Comparison of ENCODE assay signal across 8 cellular contexts in genomic region chr1:223887724-223888428, GRCh38. TPM values are rescaled to one million over a fixed set of nuclear protein-coding genes. Genes with fewer than 3 reads are reported as not detected.
DNase-seq lines count a peak whose midpoint lies in the region; ATAC-seq and TF ChIP-seq lines count a peak whose summit lies in the region.

No MANE protein-coding gene starts in this region.

- peak overlapping the region; percentile 47 to 81 (median 62) for H3K27ac ChIP-seq in esophagus muscularis mucosa (replicated peaks in 1 of 4)

- TF ChIP-seq POLR2A in esophagus muscularis mucosa (IDR thresholded peaks at IDR 0.05; ENCODE audit: low read depth) = no peak

- ATAC-seq in HG03039 (IDR thresholded peaks at IDR 0.05; ENCODE audit: unreplicated experiment) (no peak), HG02763 (IDR thresholded peaks at IDR 0.05; ENCODE audit: unreplicated experiment) (no peak)

- no peaks in the 10 kb centered on the region for H3K27me3 ChIP-seq in esophagus muscularis mucosa

- peak; percentile 56 for TF ChIP-seq EP300 in esophagus muscularis mucosa (IDR thresholded peaks at IDR 0.05)

- in situ Hi-C loops in G401 (cut with HindIII; ENCODE audit: low sequenced_read_pairs) (no loop called here), KBM-7 (cut with MboI; ENCODE audit: low pct_unique_long_range_greater_than_20kb, low sequenced_read_pairs) (no loop called here)

- H3K9me3 ChIP-seq in esophagus muscularis mucosa = no peaks in the 10 kb centered on the region

- no peak for TF ChIP-seq CTCF in esophagus muscularis mucosa (IDR thresholded peaks at IDR 0.05)

- DNase-seq in G401 (ENCODE audit: low spot score) (peak; percentile 44), NCI-H82 treated with DMSO at 0.1 percent for 48 hours (lab: John Stamatoyannopoulos, UW; ENCODE audit: unreplicated experiment) (peak; percentile 87), esophagus muscularis mucosa (ENCODE audit: extremely low spot score) (no peak), renal cortical epithelial cell (ENCODE audit: low read depth) (peak; percentile 99), iPS-NIHi11 (ENCODE audit: low spot score) (no peak), KBM-7 (no peak)

- H3K36me3 ChIP-seq in esophagus muscularis mucosa = no peaks in the 10 kb centered on the region

- intact Hi-C loops in esophagus muscularis mucosa (cut with DNase I) = no loop called here

- peak overlapping the region in 3 of 4 donors; percentile 16 to 39 (median 26) for H3K4me3 ChIP-seq in esophagus muscularis mucosa

- WGBS in esophagus muscularis mucosa = 22% methylated on average over 10 of the region's 12 CpGs

- peaks cover 10 to 19% (median 14%) of the 10 kb centered on the region in 4 donors for H3K4me1 ChIP-seq in esophagus muscularis mucosa

RNA-seq across cellular contexts. Expression of gene TP53BP2, which starts 42.1 kb away (rescaled TPM):
- total RNA-seq in G401 (2014; rRNA removed; shearing (Covaris generic)) = 57.6 and 114 TPM in 2 replicates
- 100 to 1,000 TPM in 1 of 4 donors, 10 to 100 TPM in 3; 26.6 to 106 (median 43.8) TPM for total RNA-seq in esophagus muscularis mucosa
- 118 and 148 TPM in 2 replicates for total RNA-seq in renal cortical epithelial cell

Comparison
In these comparisons a context has a peak if more than half of its experiments do, and no peak if none do; other contexts are left out.
1. DNase-seq: peak in G401 (single experiment), NCI-H82 treated with DMSO at 0.1 percent for 48 hours (single experiment) and renal cortical epithelial cell (single experiment); none in esophagus muscularis mucosa (single experiment), iPS-NIHi11 (single experiment) and KBM-7 (single experiment).